1 cellular context compared by ENCODE assay signal in the genomic region with DNA sequence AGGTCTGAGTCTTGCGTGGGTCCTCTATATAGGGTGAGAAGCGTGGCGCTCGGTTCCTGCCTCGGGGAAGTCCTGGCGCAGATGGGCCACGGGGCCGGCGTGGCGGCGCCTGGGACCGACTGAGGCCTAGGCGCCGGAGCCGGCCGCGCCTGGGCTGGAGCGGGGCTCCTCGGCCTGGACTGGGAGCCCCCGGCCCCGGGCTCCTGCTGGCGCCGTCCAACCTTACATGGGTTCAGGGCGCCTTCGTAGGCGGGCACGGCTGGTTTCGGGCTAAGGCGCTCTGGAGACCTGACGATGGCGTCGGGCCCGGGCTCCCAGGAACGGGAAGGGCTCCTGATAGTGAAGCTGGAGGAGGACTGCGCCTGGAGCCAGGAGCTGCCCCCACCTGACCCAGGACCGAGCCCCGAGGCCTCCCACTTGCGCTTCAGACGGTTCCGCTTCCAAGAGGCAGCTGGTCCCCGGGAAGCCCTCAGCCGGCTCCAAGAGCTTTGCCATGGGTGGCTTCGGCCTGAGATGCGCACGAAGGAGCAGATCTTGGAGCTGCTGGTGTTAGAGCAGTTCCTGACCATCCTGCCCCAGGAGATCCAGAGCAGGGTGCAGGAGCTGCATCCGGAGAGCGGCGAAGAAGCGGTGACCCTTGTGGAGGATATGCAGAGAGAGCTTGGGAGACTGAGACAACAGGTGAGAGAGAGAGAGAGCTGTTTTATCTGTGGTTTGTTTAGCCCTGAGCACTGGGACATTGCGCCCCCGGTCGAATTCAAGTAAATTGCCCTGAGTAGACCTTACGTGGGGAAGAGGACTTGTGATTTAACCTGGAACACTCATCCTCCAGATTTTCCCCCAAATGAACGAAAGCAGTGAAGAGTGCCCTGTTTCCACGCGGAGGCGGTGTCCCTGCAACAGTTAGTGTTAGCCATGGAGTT.
TF ChIP-seq lines count a peak whose summit lies in the region.

No MANE protein-coding gene starts in this region.

TF ChIP-seq in HepG2, 621 proteins besides CTCF, POLR2A, EP300 and RAD21 (continued from another document and continues in another):
- TF ChIP-seq, protein P1, sequence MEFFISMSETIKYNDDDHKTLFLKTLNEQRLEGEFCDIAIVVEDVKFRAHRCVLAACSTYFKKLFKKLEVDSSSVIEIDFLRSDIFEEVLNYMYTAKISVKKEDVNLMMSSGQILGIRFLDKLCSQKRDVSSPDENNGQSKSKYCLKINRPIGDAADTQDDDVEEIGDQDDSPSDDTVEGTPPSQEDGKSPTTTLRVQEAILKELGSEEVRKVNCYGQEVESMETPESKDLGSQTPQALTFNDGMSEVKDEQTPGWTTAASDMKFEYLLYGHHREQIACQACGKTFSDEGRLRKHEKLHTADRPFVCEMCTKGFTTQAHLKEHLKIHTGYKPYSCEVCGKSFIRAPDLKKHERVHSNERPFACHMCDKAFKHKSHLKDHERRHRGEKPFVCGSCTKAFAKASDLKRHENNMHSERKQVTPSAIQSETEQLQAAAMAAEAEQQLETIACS (CRISPR knock-in tag; IDR thresholded peaks at IDR 0.05) = no peak
- TF ChIP-seq ZNF274 (CRISPR knock-in tag; IDR thresholded peaks at IDR 0.05) (no peak), MBD4 (IDR thresholded peaks at IDR 0.05; ENCODE audit: borderline replicate concordance, low read length) (no peak), MAFG (CRISPR knock-in tag; IDR thresholded peaks at IDR 0.05) (no peak), SNRNP70 (IDR thresholded peaks at IDR 0.05; ENCODE audit: low read depth, low read length) (no peak), CBFB (CRISPR knock-in tag; IDR thresholded peaks at IDR 0.05) (no peak), ZNF724P (CRISPR knock-in tag; IDR thresholded peaks at IDR 0.05; ENCODE audit: borderline replicate concordance) (peak; percentile 40; the same call in 1 of the 2 replicates), ZNF251 (CRISPR knock-in tag; IDR thresholded peaks at IDR 0.05) (no peak), POLR2AphosphoS2 (IDR thresholded peaks at IDR 0.05; ENCODE audit: low read depth, low read length) (no peak), SATB2 (CRISPR knock-in tag; IDR thresholded peaks at IDR 0.05) (0 out of 2 replicates have a peak, but pooled peaks have one; percentile 17), AGO2 (optimal IDR thresholded peaks at IDR 0.05; ENCODE audit: low read depth, low read length) (peak; percentile 48), YY1 (IDR thresholded peaks at IDR 0.05; ENCODE audit: insufficient read depth, insufficient replicate concordance, low read depth, low read length) (peak; percentile 9), CAMTA2 (CRISPR knock-in tag; IDR thresholded peaks at IDR 0.05; ENCODE audit: borderline replicate concordance) (0 out of 2 replicates have a peak, but pooled peaks have one; percentile 8), TP53 (CRISPR knock-in tag; conservative IDR thresholded peaks at IDR 0.05) (no peak), ZNF3 (CRISPR knock-in tag; IDR thresholded peaks at IDR 0.05) (no peak), SP2 (CRISPR knock-in tag; IDR thresholded peaks at IDR 0.05) (no peak), ATF7-NPFF (CRISPR knock-in tag; IDR thresholded peaks at IDR 0.05; ENCODE audit: low read depth) (0 out of 2 replicates have a peak, but pooled peaks have one; percentile 21), PRPF4 (IDR thresholded peaks at IDR 0.05; ENCODE audit: low read depth, low read length, poor library complexity, severe bottlenecking) (no peak), ZNF816 (CRISPR knock-in tag; IDR thresholded peaks at IDR 0.05; ENCODE audit: borderline replicate concordance) (peak; percentile 73; the same call in 1 of the 2 replicates), ZBTB3 (CRISPR knock-in tag; IDR thresholded peaks at IDR 0.05; ENCODE audit: borderline replicate concordance, low read depth) (peak; percentile 28; the same call in 1 of the 2 replicates), ZNF296 (CRISPR knock-in tag; conservative IDR thresholded peaks at IDR 0.05) (peak; percentile 79; the same call in 1 of the 2 replicates), SOX5 (CRISPR knock-in tag; IDR thresholded peaks at IDR 0.05; ENCODE audit: borderline replicate concordance) (no peak), ZC3H13 (CRISPR knock-in tag; IDR thresholded peaks at IDR 0.05) (0 out of 2 replicates have a peak, but pooled peaks have one; percentile 42)
- TF ChIP-seq, protein P2, sequence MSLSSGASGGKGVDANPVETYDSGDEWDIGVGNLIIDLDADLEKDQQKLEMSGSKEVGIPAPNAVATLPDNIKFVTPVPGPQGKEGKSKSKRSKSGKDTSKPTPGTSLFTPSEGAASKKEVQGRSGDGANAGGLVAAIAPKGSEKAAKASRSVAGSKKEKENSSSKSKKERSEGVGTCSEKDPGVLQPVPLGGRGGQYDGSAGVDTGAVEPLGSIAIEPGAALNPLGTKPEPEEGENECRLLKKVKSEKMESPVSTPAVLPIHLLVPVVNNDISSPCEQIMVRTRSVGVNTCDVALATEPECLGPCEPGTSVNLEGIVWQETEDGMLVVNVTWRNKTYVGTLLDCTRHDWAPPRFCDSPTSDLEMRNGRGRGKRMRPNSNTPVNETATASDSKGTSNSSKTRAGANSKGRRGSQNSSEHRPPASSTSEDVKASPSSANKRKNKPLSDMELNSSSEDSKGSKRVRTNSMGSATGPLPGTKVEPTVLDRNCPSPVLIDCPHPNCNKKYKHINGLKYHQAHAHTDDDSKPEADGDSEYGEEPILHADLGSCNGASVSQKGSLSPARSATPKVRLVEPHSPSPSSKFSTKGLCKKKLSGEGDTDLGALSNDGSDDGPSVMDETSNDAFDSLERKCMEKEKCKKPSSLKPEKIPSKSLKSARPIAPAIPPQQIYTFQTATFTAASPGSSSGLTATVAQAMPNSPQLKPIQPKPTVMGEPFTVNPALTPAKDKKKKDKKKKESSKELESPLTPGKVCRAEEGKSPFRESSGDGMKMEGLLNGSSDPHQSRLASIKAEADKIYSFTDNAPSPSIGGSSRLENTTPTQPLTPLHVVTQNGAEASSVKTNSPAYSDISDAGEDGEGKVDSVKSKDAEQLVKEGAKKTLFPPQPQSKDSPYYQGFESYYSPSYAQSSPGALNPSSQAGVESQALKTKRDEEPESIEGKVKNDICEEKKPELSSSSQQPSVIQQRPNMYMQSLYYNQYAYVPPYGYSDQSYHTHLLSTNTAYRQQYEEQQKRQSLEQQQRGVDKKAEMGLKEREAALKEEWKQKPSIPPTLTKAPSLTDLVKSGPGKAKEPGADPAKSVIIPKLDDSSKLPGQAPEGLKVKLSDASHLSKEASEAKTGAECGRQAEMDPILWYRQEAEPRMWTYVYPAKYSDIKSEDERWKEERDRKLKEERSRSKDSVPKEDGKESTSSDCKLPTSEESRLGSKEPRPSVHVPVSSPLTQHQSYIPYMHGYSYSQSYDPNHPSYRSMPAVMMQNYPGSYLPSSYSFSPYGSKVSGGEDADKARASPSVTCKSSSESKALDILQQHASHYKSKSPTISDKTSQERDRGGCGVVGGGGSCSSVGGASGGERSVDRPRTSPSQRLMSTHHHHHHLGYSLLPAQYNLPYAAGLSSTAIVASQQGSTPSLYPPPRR (CRISPR knock-in tag; IDR thresholded peaks at IDR 0.05; ENCODE audit: borderline replicate concordance) = no peak
- TF ChIP-seq, protein P3, sequence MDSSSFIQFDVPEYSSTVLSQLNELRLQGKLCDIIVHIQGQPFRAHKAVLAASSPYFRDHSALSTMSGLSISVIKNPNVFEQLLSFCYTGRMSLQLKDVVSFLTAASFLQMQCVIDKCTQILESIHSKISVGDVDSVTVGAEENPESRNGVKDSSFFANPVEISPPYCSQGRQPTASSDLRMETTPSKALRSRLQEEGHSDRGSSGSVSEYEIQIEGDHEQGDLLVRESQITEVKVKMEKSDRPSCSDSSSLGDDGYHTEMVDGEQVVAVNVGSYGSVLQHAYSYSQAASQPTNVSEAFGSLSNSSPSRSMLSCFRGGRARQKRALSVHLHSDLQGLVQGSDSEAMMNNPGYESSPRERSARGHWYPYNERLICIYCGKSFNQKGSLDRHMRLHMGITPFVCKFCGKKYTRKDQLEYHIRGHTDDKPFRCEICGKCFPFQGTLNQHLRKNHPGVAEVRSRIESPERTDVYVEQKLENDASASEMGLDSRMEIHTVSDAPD (CRISPR knock-in tag; IDR thresholded peaks at IDR 0.05) = no peak
- TF ChIP-seq, protein P4, sequence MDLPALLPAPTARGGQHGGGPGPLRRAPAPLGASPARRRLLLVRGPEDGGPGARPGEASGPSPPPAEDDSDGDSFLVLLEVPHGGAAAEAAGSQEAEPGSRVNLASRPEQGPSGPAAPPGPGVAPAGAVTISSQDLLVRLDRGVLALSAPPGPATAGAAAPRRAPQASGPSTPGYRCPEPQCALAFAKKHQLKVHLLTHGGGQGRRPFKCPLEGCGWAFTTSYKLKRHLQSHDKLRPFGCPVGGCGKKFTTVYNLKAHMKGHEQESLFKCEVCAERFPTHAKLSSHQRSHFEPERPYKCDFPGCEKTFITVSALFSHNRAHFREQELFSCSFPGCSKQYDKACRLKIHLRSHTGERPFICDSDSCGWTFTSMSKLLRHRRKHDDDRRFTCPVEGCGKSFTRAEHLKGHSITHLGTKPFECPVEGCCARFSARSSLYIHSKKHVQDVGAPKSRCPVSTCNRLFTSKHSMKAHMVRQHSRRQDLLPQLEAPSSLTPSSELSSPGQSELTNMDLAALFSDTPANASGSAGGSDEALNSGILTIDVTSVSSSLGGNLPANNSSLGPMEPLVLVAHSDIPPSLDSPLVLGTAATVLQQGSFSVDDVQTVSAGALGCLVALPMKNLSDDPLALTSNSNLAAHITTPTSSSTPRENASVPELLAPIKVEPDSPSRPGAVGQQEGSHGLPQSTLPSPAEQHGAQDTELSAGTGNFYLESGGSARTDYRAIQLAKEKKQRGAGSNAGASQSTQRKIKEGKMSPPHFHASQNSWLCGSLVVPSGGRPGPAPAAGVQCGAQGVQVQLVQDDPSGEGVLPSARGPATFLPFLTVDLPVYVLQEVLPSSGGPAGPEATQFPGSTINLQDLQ (CRISPR knock-in tag; IDR thresholded peaks at IDR 0.05) = 0 out of 2 replicates have a peak, but pooled peaks have one; percentile 41
- TF ChIP-seq, protein P5, sequence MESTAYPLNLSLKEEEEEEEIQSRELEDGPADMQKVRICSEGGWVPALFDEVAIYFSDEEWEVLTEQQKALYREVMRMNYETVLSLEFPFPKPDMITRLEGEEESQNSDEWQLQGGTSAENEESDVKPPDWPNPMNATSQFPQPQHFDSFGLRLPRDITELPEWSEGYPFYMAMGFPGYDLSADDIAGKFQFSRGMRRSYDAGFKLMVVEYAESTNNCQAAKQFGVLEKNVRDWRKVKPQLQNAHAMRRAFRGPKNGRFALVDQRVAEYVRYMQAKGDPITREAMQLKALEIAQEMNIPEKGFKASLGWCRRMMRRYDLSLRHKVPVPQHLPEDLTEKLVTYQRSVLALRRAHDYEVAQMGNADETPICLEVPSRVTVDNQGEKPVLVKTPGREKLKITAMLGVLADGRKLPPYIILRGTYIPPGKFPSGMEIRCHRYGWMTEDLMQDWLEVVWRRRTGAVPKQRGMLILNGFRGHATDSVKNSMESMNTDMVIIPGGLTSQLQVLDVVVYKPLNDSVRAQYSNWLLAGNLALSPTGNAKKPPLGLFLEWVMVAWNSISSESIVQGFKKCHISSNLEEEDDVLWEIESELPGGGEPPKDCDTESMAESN (CRISPR knock-in tag; conservative IDR thresholded peaks at IDR 0.05) = no peak
- TF ChIP-seq, protein P6, sequence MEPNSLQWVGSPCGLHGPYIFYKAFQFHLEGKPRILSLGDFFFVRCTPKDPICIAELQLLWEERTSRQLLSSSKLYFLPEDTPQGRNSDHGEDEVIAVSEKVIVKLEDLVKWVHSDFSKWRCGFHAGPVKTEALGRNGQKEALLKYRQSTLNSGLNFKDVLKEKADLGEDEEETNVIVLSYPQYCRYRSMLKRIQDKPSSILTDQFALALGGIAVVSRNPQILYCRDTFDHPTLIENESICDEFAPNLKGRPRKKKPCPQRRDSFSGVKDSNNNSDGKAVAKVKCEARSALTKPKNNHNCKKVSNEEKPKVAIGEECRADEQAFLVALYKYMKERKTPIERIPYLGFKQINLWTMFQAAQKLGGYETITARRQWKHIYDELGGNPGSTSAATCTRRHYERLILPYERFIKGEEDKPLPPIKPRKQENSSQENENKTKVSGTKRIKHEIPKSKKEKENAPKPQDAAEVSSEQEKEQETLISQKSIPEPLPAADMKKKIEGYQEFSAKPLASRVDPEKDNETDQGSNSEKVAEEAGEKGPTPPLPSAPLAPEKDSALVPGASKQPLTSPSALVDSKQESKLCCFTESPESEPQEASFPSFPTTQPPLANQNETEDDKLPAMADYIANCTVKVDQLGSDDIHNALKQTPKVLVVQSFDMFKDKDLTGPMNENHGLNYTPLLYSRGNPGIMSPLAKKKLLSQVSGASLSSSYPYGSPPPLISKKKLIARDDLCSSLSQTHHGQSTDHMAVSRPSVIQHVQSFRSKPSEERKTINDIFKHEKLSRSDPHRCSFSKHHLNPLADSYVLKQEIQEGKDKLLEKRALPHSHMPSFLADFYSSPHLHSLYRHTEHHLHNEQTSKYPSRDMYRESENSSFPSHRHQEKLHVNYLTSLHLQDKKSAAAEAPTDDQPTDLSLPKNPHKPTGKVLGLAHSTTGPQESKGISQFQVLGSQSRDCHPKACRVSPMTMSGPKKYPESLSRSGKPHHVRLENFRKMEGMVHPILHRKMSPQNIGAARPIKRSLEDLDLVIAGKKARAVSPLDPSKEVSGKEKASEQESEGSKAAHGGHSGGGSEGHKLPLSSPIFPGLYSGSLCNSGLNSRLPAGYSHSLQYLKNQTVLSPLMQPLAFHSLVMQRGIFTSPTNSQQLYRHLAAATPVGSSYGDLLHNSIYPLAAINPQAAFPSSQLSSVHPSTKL (CRISPR knock-in tag; IDR thresholded peaks at IDR 0.05) = no peak
- TF ChIP-seq, protein P7, sequence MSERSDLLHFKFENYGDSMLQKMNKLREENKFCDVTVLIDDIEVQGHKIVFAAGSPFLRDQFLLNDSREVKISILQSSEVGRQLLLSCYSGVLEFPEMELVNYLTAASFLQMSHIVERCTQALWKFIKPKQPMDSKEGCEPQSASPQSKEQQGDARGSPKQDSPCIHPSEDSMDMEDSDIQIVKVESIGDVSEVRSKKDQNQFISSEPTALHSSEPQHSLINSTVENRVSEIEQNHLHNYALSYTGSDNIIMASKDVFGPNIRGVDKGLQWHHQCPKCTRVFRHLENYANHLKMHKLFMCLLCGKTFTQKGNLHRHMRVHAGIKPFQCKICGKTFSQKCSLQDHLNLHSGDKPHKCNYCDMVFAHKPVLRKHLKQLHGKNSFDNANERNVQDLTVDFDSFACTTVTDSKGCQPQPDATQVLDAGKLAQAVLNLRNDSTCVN (CRISPR knock-in tag; IDR thresholded peaks at IDR 0.05; ENCODE audit: borderline replicate concordance) = no peak
